In genomic region chr20:44402391-44403193, GRCh38 we compare ENCODE assay signal across 1 cellular context.
TF ChIP-seq lines count a peak whose summit lies in the region.

No MANE protein-coding gene starts in this region.

TF ChIP-seq in HepG2, 621 proteins besides CTCF, POLR2A, EP300 and RAD21 (continued from another document and continues in another):
- TF ChIP-seq, protein P1, sequence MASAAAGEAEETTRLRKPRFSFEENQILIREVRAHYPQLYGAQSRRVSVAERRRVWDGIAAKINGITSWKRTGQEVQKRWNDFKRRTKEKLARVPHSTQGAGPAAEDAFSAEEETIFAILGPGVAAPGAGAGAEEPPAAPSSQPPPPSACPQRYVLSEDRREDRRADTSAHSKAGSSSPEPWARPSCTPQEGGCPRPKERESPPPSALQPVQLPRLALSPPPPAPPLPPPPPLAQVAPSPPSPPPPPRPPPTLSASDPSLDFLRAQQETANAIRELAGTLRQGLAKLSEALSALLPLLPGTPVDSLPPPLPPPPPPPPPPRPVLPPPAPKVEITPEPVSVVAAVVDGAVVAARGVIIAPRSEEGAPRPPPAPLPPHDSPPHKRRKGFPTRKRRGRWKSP (CRISPR knock-in tag; IDR thresholded peaks at IDR 0.05) = 0 out of 2 replicates have a peak, but pooled peaks have one; percentile 3
- peak; percentile 64; the same call in 1 of the 2 replicates for TF ChIP-seq PAF1 (CRISPR knock-in tag; IDR thresholded peaks at IDR 0.05)
- no peak for TF ChIP-seq AGO1 (IDR thresholded peaks at IDR 0.05; ENCODE audit: low read depth, low read length, poor library complexity, severe bottlenecking)
- peak; percentile 55 for TF ChIP-seq NR2C2 (CRISPR knock-in tag; IDR thresholded peaks at IDR 0.05; ENCODE audit: borderline replicate concordance)
- TF ChIP-seq CHD4 (IDR thresholded peaks at IDR 0.05; ENCODE audit: borderline replicate concordance, low read length) = no peak; the same call in 1 of the 2 replicates
- no peak; the same call in 1 of the 2 replicates for TF ChIP-seq RELA (CRISPR knock-in tag; IDR thresholded peaks at IDR 0.05)
- TF ChIP-seq ONECUT2 (CRISPR knock-in tag; IDR thresholded peaks at IDR 0.05) = no peak
- TF ChIP-seq ZFP36L2 (CRISPR knock-in tag; IDR thresholded peaks at IDR 0.05) = peak; percentile 86; the same call in 1 of the 2 replicates
- TF ChIP-seq ZNF7 (CRISPR knock-in tag; IDR thresholded peaks at IDR 0.05) = 0 out of 2 replicates have a peak, but pooled peaks have one; percentile 24
- peak; percentile 33; the same call in 1 of the 2 replicates for TF ChIP-seq WIZ (CRISPR knock-in tag; IDR thresholded peaks at IDR 0.05)
- no peak for TF ChIP-seq NFRKB (IDR thresholded peaks at IDR 0.05)
- no peak; the same call in 1 of the 2 replicates for TF ChIP-seq MAF1 (CRISPR knock-in tag; IDR thresholded peaks at IDR 0.05; ENCODE audit: borderline replicate concordance)
- TF ChIP-seq ZNF280B (CRISPR knock-in tag; IDR thresholded peaks at IDR 0.05; ENCODE audit: borderline replicate concordance) = peak; percentile 81
- TF ChIP-seq ZNF513 (CRISPR knock-in tag; conservative IDR thresholded peaks at IDR 0.05) = 0 out of 2 replicates have a peak, but pooled peaks have one; percentile 38
- 0 out of 2 replicates have a peak, but pooled peaks have one; percentile 46 for TF ChIP-seq ZNF773 (CRISPR knock-in tag; IDR thresholded peaks at IDR 0.05; ENCODE audit: borderline replicate concordance)
- TF ChIP-seq E2F2 (CRISPR knock-in tag; IDR thresholded peaks at IDR 0.05; ENCODE audit: borderline replicate concordance) = no peak
- 0 out of 2 replicates have a peak, but pooled peaks have one; percentile 3 for TF ChIP-seq ZBTB34 (CRISPR knock-in tag; IDR thresholded peaks at IDR 0.05)
- no peak; the same call in 1 of the 2 replicates for TF ChIP-seq SIN3B (IDR thresholded peaks at IDR 0.05; ENCODE audit: low read length)
- peak; percentile 60; the same call in 1 of the 2 replicates for TF ChIP-seq U2AF2 (IDR thresholded peaks at IDR 0.05; ENCODE audit: low read depth, low read length)
- peak; percentile 34 for TF ChIP-seq U2AF1 (optimal IDR thresholded peaks at IDR 0.05; ENCODE audit: low read depth, low read length)
- TF ChIP-seq THYN1 (CRISPR knock-in tag; IDR thresholded peaks at IDR 0.05; ENCODE audit: borderline replicate concordance, low read depth) = no peak
- 0 out of 2 replicates have a peak, but pooled peaks have one; percentile 76 for TF ChIP-seq MTF2 (CRISPR knock-in tag; IDR thresholded peaks at IDR 0.05; ENCODE audit: borderline replicate concordance)
- TF ChIP-seq ZNF670 (CRISPR knock-in tag; IDR thresholded peaks at IDR 0.05; ENCODE audit: borderline replicate concordance) = no peak
- TF ChIP-seq HMG20A (CRISPR knock-in tag; IDR thresholded peaks at IDR 0.05; ENCODE audit: borderline replicate concordance) = peak; percentile 33; the same call in 1 of the 2 replicates
- TF ChIP-seq MXD1 (CRISPR knock-in tag; IDR thresholded peaks at IDR 0.05) = peak; percentile 74
- TF ChIP-seq PAXIP1 (CRISPR knock-in tag; conservative IDR thresholded peaks at IDR 0.05) = peak; percentile 31
- no peak for TF ChIP-seq FOXP1 (IDR thresholded peaks at IDR 0.05)
- TF ChIP-seq FOXP1 (CRISPR knock-in tag; IDR thresholded peaks at IDR 0.05) = 0 out of 2 replicates have a peak, but pooled peaks have one; percentile 33
- TF ChIP-seq ZFAT (CRISPR knock-in tag; conservative IDR thresholded peaks at IDR 0.05) = no peak
- TF ChIP-seq ZNF563 (CRISPR knock-in tag; IDR thresholded peaks at IDR 0.05) = no peak; the same call in 1 of the 2 replicates
- TF ChIP-seq STAT5B (CRISPR knock-in tag; IDR thresholded peaks at IDR 0.05) = no peak; the same call in 1 of the 2 replicates
- no peak for TF ChIP-seq HNRNPK (IDR thresholded peaks at IDR 0.05; ENCODE audit: low read depth, low read length, poor library complexity, severe bottlenecking)
- no peak for TF ChIP-seq NPAS2 (CRISPR knock-in tag; IDR thresholded peaks at IDR 0.05; ENCODE audit: borderline replicate concordance)
- TF ChIP-seq ZNF792 (CRISPR knock-in tag; IDR thresholded peaks at IDR 0.05) = 0 out of 2 replicates have a peak, but pooled peaks have one; percentile 5
- peak; percentile 90; the same call in 1 of the 2 replicates for TF ChIP-seq KDM5B (CRISPR knock-in tag; IDR thresholded peaks at IDR 0.05; ENCODE audit: borderline replicate concordance)
- peak; percentile 59; the same call in 1 of the 2 replicates for TF ChIP-seq ZNF543 (CRISPR knock-in tag; IDR thresholded peaks at IDR 0.05)
- peak; percentile 40; the same call in 1 of the 2 replicates for TF ChIP-seq SPEN (CRISPR knock-in tag; IDR thresholded peaks at IDR 0.05; ENCODE audit: low read depth)
- TF ChIP-seq RAD51 (IDR thresholded peaks at IDR 0.05; ENCODE audit: borderline replicate concordance) = no peak
- peak; percentile 39 for TF ChIP-seq ZNF274 (CRISPR knock-in tag; IDR thresholded peaks at IDR 0.05)
- TF ChIP-seq RARA (CRISPR knock-in tag; IDR thresholded peaks at IDR 0.05) = peak; percentile 50
- TF ChIP-seq ZNF142 (CRISPR knock-in tag; IDR thresholded peaks at IDR 0.05) = 0 out of 2 replicates have a peak, but pooled peaks have one; percentile 55
- TF ChIP-seq MBNL3 (CRISPR knock-in tag; conservative IDR thresholded peaks at IDR 0.05) = no peak
- TF ChIP-seq MYC (CRISPR knock-in tag; IDR thresholded peaks at IDR 0.05; ENCODE audit: borderline replicate concordance) = peak; percentile 37; the same call in 1 of the 2 replicates
- TF ChIP-seq ATF6 (CRISPR knock-in tag; conservative IDR thresholded peaks at IDR 0.05) = no peak; the same call in 1 of the 2 replicates
